14 cellular contexts compared by ENCODE assay signal in genomic region chr4:53816561-53816960, GRCh38.
"Had no signal": no experiment of that assay in that cellular context is flagged by ENCODE, and none has a peak within 500 bp of the region (broad histone marks: within the 10 kb centered on the region; RNA-seq: fewer than 3 reads in every experiment).

No MANE protein-coding gene starts in this region.

- ATAC-seq: activated T-helper 17 cell treated with anti-CD3 and anti-CD28 coated beads, Interleukin-2, amount 50 U/mL, for 72 hours; effector memory CD8-positive, alpha-beta T cell; left ventricle myocardium superior; sciatic nerve; stimulated activated naive CD8-positive, alpha-beta T cell treated with anti-CD3 and anti-CD28 coated beads, Interleukin-15, amount 100 ng/mL, for 72 hours had no signal

- H3K27ac ChIP-seq: ascending aorta, epithelial cell of prostate, spleen, testis had no signal

- H3K4me1 ChIP-seq: ascending aorta, spleen, testis had no signal

- H3K36me3 ChIP-seq: ascending aorta, spleen had no signal

- H3K9me3 ChIP-seq: ascending aorta, spleen, testis had no signal

- H3K27me3 ChIP-seq: ascending aorta, spleen, testis had no signal

- DNase-seq: activated CD4-positive, alpha-beta T cell treated with anti-CD3 and anti-CD28 coated beads, Interleukin-2, amount 10 ng/mL, durations not matched to agents 7 days and 5 days; activated CD8-positive, alpha-beta memory T cell treated with anti-CD3 and anti-CD28 coated beads for 24 hours; activated naive CD4-positive, alpha-beta T cell treated with Interleukin-2 at 50 U/mL for 16 hours; dermis blood vessel endothelial cell; effector memory CD8-positive, alpha-beta T cell; hypothalamus; left ventricle myocardium superior; spleen; stimulated activated naive CD8-positive, alpha-beta T cell treated with anti-CD3 and anti-CD28 coated beads, Interleukin-15, amount 100 ng/mL, for 72 hours; testis had no signal

- H3K4me3 ChIP-seq: ascending aorta, spleen, testis had no signal
